Comparison of ENCODE assay signal across 33 cellular contexts in genomic region chr10:14433147-14433546, GRCh38.
"Had no signal": no experiment of that assay in that cellular context is flagged by ENCODE, and none has a peak within 500 bp of the region (broad histone marks: within the 10 kb centered on the region; RNA-seq: fewer than 3 reads in every experiment).

No MANE protein-coding gene starts in this region.

- H3K27ac ChIP-seq: KMS-11, RWPE1, VCaP had no signal

- DNase-seq: activated B cell treated with CpG ODN at 0.5 μM for 24 hours; activated CD4-positive, alpha-beta memory T cell treated with anti-CD3 and anti-CD28 coated beads, Interleukin-2, amount 10 ng/mL, durations not matched to agents 7 days and 5 days; activated CD4-positive, alpha-beta T cell treated with anti-CD3 and anti-CD28 coated beads for 4 hours; activated CD4-positive, CD25-positive, alpha-beta regulatory T cell treated with anti-CD3 and anti-CD28 coated beads, Interleukin-2, amount 50 U/mL, for 72 hours; activated CD8-positive, alpha-beta memory T cell treated with anti-CD3 and anti-CD28 coated beads for 24 hours; activated CD8-positive, alpha-beta memory T cell treated with anti-CD3 and anti-CD28 coated beads, Interleukin-2, amount 10 ng/mL, durations not matched to agents 7 days and 5 days; activated CD8-positive, alpha-beta memory T cell treated with anti-CD3 and anti-CD28 coated beads, Interleukin-2, amount 50 U/mL, for 48 hours; activated effector memory CD4-positive, alpha-beta T cell treated with Interleukin-2 at 50 U/mL for 16 hours; activated naive CD4-positive, alpha-beta T cell treated with anti-CD3 and anti-CD28 coated beads, Interleukin-2, amount 10 ng/mL, durations not matched to agents 7 days and 5 days; activated naive CD8-positive, alpha-beta T cell treated with anti-CD3 and anti-CD28 coated beads, Interleukin-2, amount 50 U/mL, for 24 hours; activated T-cell treated with anti-CD3 and anti-CD28 coated beads, Interleukin-2, amount 50 U/mL, for 48 hours; anterior cingulate cortex; caudate nucleus; cerebellar nuclear complex; NCI-H1105; NCI-H1436 treated with DMSO at 0.1 percent for 48 hours; NCI-H187 treated with DMSO at 0.1 percent for 48 hours; NCI-H2081; NCI-H2171; NCI-H446 treated with DMSO at 0.1 percent for 48 hours; NCI-H524; SIG-M5; SW 1271; T-helper 1 cell; T-helper 2 cell; T-helper 9 cell had no signal

- H3K9ac ChIP-seq: KMS-11 had no signal

- H3K27ac Mint-ChIP-seq: activated B cell treated with CpG ODN at 0.5 μM for 24 hours; activated CD4-positive, alpha-beta memory T cell treated with anti-CD3 and anti-CD28 coated beads, Interleukin-2, amount 10 ng/mL, durations not matched to agents 7 days and 5 days; activated CD8-positive, alpha-beta memory T cell treated with anti-CD3 and anti-CD28 coated beads, Interleukin-2, amount 10 ng/mL, durations not matched to agents 7 days and 5 days; activated naive CD4-positive, alpha-beta T cell treated with anti-CD3 and anti-CD28 coated beads, Interleukin-2, amount 10 ng/mL, durations not matched to agents 7 days and 5 days; activated naive CD8-positive, alpha-beta T cell; activated naive CD8-positive, alpha-beta T cell treated with anti-CD3 and anti-CD28 coated beads, Interleukin-2, amount 50 U/mL, for 24 hours had no signal

- H3K4me3 Mint-ChIP-seq: activated B cell treated with CpG ODN at 0.5 μM for 24 hours; activated CD4-positive, alpha-beta memory T cell treated with anti-CD3 and anti-CD28 coated beads, Interleukin-2, amount 10 ng/mL, durations not matched to agents 7 days and 5 days; activated CD8-positive, alpha-beta memory T cell treated with anti-CD3 and anti-CD28 coated beads, Interleukin-2, amount 10 ng/mL, durations not matched to agents 7 days and 5 days; activated naive CD4-positive, alpha-beta T cell treated with anti-CD3 and anti-CD28 coated beads, Interleukin-2, amount 10 ng/mL, durations not matched to agents 7 days and 5 days; activated naive CD8-positive, alpha-beta T cell; activated naive CD8-positive, alpha-beta T cell treated with anti-CD3 and anti-CD28 coated beads, Interleukin-2, amount 50 U/mL, for 24 hours; brain had no signal

- H3K9me3 Mint-ChIP-seq: activated B cell treated with CpG ODN at 0.5 μM for 24 hours; activated CD4-positive, alpha-beta memory T cell treated with anti-CD3 and anti-CD28 coated beads, Interleukin-2, amount 10 ng/mL, durations not matched to agents 7 days and 5 days; activated naive CD4-positive, alpha-beta T cell treated with anti-CD3 and anti-CD28 coated beads, Interleukin-2, amount 10 ng/mL, durations not matched to agents 7 days and 5 days; activated naive CD8-positive, alpha-beta T cell treated with anti-CD3 and anti-CD28 coated beads, Interleukin-2, amount 50 U/mL, for 24 hours; brain had no signal

- ATAC-seq: activated CD8-positive, alpha-beta memory T cell treated with anti-CD3 and anti-CD28 coated beads, Interleukin-2, amount 10 ng/mL, durations not matched to agents 7 days and 5 days; activated naive CD8-positive, alpha-beta T cell treated with anti-CD3 and anti-CD28 coated beads, Interleukin-2, amount 50 U/mL, for 24 hours; Panc1; Right ventricle myocardium inferior had no signal

- H3K4me2 ChIP-seq: KMS-11 had no signal

- H3K4me1 Mint-ChIP-seq: activated B cell treated with CpG ODN at 0.5 μM for 24 hours; activated CD4-positive, alpha-beta memory T cell treated with anti-CD3 and anti-CD28 coated beads, Interleukin-2, amount 10 ng/mL, durations not matched to agents 7 days and 5 days; activated CD8-positive, alpha-beta memory T cell treated with anti-CD3 and anti-CD28 coated beads, Interleukin-2, amount 10 ng/mL, durations not matched to agents 7 days and 5 days; activated naive CD4-positive, alpha-beta T cell treated with anti-CD3 and anti-CD28 coated beads, Interleukin-2, amount 10 ng/mL, durations not matched to agents 7 days and 5 days; activated naive CD8-positive, alpha-beta T cell treated with anti-CD3 and anti-CD28 coated beads, Interleukin-2, amount 50 U/mL, for 24 hours had no signal

- H3K36me3 Mint-ChIP-seq: activated CD8-positive, alpha-beta memory T cell treated with anti-CD3 and anti-CD28 coated beads, Interleukin-2, amount 10 ng/mL, durations not matched to agents 7 days and 5 days; activated naive CD4-positive, alpha-beta T cell treated with anti-CD3 and anti-CD28 coated beads, Interleukin-2, amount 10 ng/mL, durations not matched to agents 7 days and 5 days; brain had no signal
